Comparison of ENCODE assay signal across 8 cellular contexts in genomic region chr2:162890690-162891311, GRCh38. TPM values are rescaled to one million over a fixed set of nuclear protein-coding genes. Genes with fewer than 3 reads are reported as not detected.
DNase-seq lines count a peak whose midpoint lies in the region; ATAC-seq and TF ChIP-seq lines count a peak whose summit lies in the region.

No MANE protein-coding gene starts in this region.

- TF ChIP-seq POLR2A in heart left ventricle (IDR thresholded peaks at IDR 0.05) = no peak

- no peak overlapping the region for H2BK15ac ChIP-seq in mesendoderm (replicated peaks; ENCODE audit: low read depth)

- no peak overlapping the region for H2AK5ac ChIP-seq in mesendoderm (ENCODE audit: low read length)

- no peak overlapping the region for H2BK120ac ChIP-seq in mesendoderm (ENCODE audit: low read depth, low read length)

- H3K27me3 ChIP-seq in heart left ventricle = no peaks in the 10 kb centered on the region
- no peaks in the 10 kb centered on the region for H3K27me3 ChIP-seq in mesendoderm (ENCODE audit: insufficient read depth, low read length, poor library complexity)

- no peaks in the 10 kb centered on the region for H3K79me2 ChIP-seq in mesendoderm (ENCODE audit: control insufficient read depth, insufficient read depth, low read length)

- no peaks in the 10 kb centered on the region for H3K9me3 ChIP-seq in heart left ventricle

- H2BK5ac ChIP-seq in mesendoderm (ENCODE audit: low read length) = no peak overlapping the region

- TF ChIP-seq CTCF in heart left ventricle (IDR thresholded peaks at IDR 0.05) = peak in 10 of 12 donors; percentile 16 to 51 (median 43)

- no peak overlapping the region for H3K18ac ChIP-seq in mesendoderm (ENCODE audit: low read length)

- intact Hi-C loops in heart left ventricle (cut with DNase I) = loop anchor here in 1 of 10 donors (10.0 kb wide), 1 partner anchor 234 kb away; no protein-coding TSS in a partner anchor
- intact Hi-C loops in cardiac septum (cut with DNase I) = loop anchor here (10.0 kb wide), 1 partner anchor 244 kb away; no protein-coding TSS in a partner anchor
- intact Hi-C loops in posterior vena cava (cut with DNase I) = no loop called here

- H3K4me2 ChIP-seq in mesendoderm (ENCODE audit: low read length) = no peak overlapping the region

- no peak overlapping the region for H4K5ac ChIP-seq in mesendoderm (ENCODE audit: low read length)

- H3K9ac ChIP-seq in mesendoderm (ENCODE audit: low read length) = no peak overlapping the region

- no peak overlapping the region for H3K56ac ChIP-seq in mesendoderm (ENCODE audit: low read length)

- no peak for DNase-seq in heart left ventricle
- DNase-seq in cardiac septum (ENCODE audit: low spot score) = no peak
- peak; percentile 82 for DNase-seq in NCI-H82 (lab: John Stamatoyannopoulos, UW)
- DNase-seq in cerebellum (ENCODE audit: low spot score) = peak; percentile 21
- peak; percentile 61 for DNase-seq in mesendoderm
- no peak for DNase-seq in posterior vena cava (ENCODE audit: low spot score)

- no peak overlapping the region for H3K27ac ChIP-seq in heart left ventricle
- no peak overlapping the region for H3K27ac ChIP-seq in mesendoderm (ENCODE audit: low read depth, low read length)

- no peaks in the 10 kb centered on the region for H3K36me3 ChIP-seq in heart left ventricle
- no peaks in the 10 kb centered on the region for H3K36me3 ChIP-seq in mesendoderm (ENCODE audit: control insufficient read depth, insufficient read depth, low read length)

- no peak overlapping the region for H3K23ac ChIP-seq in mesendoderm (ENCODE audit: low read length)

- no peak overlapping the region for H4K8ac ChIP-seq in mesendoderm (ENCODE audit: low read depth, low read length)

- ATAC-seq in heart left ventricle (no peak), GM21528 (IDR thresholded peaks at IDR 0.05; ENCODE audit: low FRiP score, unreplicated experiment) (peak; percentile 97), HG03571 (IDR thresholded peaks at IDR 0.05; ENCODE audit: unreplicated experiment) (peak; percentile 81)

- WGBS in heart left ventricle, 4 donors = 35 to 48% (median 39%) methylated on average over 4 of the region's 4 CpGs
- no CpG with 5 or more reads among the region's 4 CpGs for WGBS in mesendoderm (ENCODE audit: extremely low coverage, insufficient coverage, low lambda C conversion rate)

- H3K4me3 ChIP-seq in heart left ventricle = no peak overlapping the region
- no peak overlapping the region for H3K4me3 ChIP-seq in mesendoderm (ENCODE audit: low read length)

- H3K79me1 ChIP-seq in mesendoderm (ENCODE audit: low read length) = no peaks in the 10 kb centered on the region

- no peaks in the 10 kb centered on the region for H3K4me1 ChIP-seq in heart left ventricle
- H3K4me1 ChIP-seq in mesendoderm (ENCODE audit: control insufficient read depth, low read depth, low read length) = no peaks in the 10 kb centered on the region

- no peak overlapping the region for H3K4ac ChIP-seq in mesendoderm (ENCODE audit: low read depth, low read length)

RNA-seq across cellular contexts. Expression of gene KCNH7, which starts 52.2 kb away (rescaled TPM):
- under 1 TPM in 1 of 9 donors, not detected in 8; 0.25 TPM for total RNA-seq in heart left ventricle
- not detected for polyA plus RNA-seq in heart left ventricle
- not detected for total RNA-seq in cardiac septum
- 46.8 TPM for total RNA-seq in cerebellum
- polyA plus RNA-seq in mesendoderm (2013, experiment 1 of 2) = 0.31 TPM
- 0.24 TPM for polyA plus RNA-seq in mesendoderm (2013, experiment 2 of 2)
- not detected for total RNA-seq in posterior vena cava

Comparison
In these comparisons a context has a peak if more than half of its experiments do, and no peak if none do; other contexts are left out.
1. ATAC-seq: peak in GM21528 (single experiment) and HG03571 (single experiment); none in heart left ventricle (0 of 4).
2. DNase-seq: peak in NCI-H82 (single experiment), cerebellum (single experiment) and mesendoderm (single experiment); none in heart left ventricle (0 of 5), cardiac septum (single experiment) and posterior vena cava (single experiment).
3. RNA of gene KCNH7, which starts 52.2 kb away (total RNA-seq): 46.8 TPM in cerebellum (single experiment); not detected in cardiac septum (single experiment), 0.25 TPM in heart left ventricle and not detected in posterior vena cava; every median in the first group is over 10 times any median in the second.